Comparison of ENCODE assay signal across 1 cellular context in genomic region chr12:123232807-123233504, GRCh38.
TF ChIP-seq lines count a peak whose summit lies in the region.

Gene MPHOSPH9 (minus strand): TSS chr12:123233141. CDS start chr12:123230364, 2,777 bp downstream.
Gene MTRFR (plus strand): TSS chr12:123233436. CDS start chr12:123253675, 20,239 bp downstream.

TF ChIP-seq in K562, 482 proteins besides CTCF, POLR2A, EP300 and RAD21 (continued from another document and continues in another):
- TF ChIP-seq, protein P1, sequence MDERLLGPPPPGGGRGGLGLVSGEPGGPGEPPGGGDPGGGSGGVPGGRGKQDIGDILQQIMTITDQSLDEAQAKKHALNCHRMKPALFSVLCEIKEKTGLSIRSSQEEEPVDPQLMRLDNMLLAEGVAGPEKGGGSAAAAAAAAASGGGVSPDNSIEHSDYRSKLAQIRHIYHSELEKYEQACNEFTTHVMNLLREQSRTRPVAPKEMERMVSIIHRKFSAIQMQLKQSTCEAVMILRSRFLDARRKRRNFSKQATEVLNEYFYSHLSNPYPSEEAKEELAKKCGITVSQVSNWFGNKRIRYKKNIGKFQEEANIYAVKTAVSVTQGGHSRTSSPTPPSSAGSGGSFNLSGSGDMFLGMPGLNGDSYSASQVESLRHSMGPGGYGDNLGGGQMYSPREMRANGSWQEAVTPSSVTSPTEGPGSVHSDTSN (CRISPR knock-in tag; IDR thresholded peaks at IDR 0.05; ENCODE audit: low read depth), result peak; percentile 96
- TF ChIP-seq, protein P1 (tag; conservative IDR thresholded peaks at IDR 0.05; ENCODE audit: low read depth), result peak; percentile 99
- TF ChIP-seq CAMTA2 (CRISPR knock-in tag; conservative IDR thresholded peaks at IDR 0.05) (no peak; the same call in 1 of the 2 replicates), BMI1 (IDR thresholded peaks at IDR 0.05; ENCODE audit: low read length) (no peak), ZNF134 (CRISPR knock-in tag; conservative IDR thresholded peaks at IDR 0.05) (no peak), ZNF436 (CRISPR knock-in tag; IDR thresholded peaks at IDR 0.05) (no peak), GABPB1 (CRISPR knock-in tag; IDR thresholded peaks at IDR 0.05) (peak; percentile 87), SFPQ (IDR thresholded peaks at IDR 0.05; ENCODE audit: low read depth, low read length) (no peak), NR4A1 (CRISPR knock-in tag; IDR thresholded peaks at IDR 0.05) (no peak), NR4A1 (tag; IDR thresholded peaks at IDR 0.05) (no peak; the same call in 1 of the 2 replicates), CBFA2T3 (IDR thresholded peaks at IDR 0.05) (no peak), PRPF4 (IDR thresholded peaks at IDR 0.05; ENCODE audit: insufficient read depth, low read depth, low read length, poor library complexity, severe bottlenecking) (peak; percentile 85), CBX5 (IDR thresholded peaks at IDR 0.05; ENCODE audit: borderline replicate concordance, low read depth) (no peak), ZZZ3 (IDR thresholded peaks at IDR 0.05) (peak; percentile 58; the same call in 1 of the 2 replicates), ZNF584 (CRISPR knock-in tag; IDR thresholded peaks at IDR 0.05; ENCODE audit: low read depth) (no peak), ATF1 (CRISPR knock-in tag; IDR thresholded peaks at IDR 0.05) (peak; percentile 24; the same call in 1 of the 2 replicates), ATF1 (tag; IDR thresholded peaks at IDR 0.05) (peak; percentile 87), LEF1 (IDR thresholded peaks at IDR 0.05) (peak; percentile 59), ZC3H11A (IDR thresholded peaks at IDR 0.05; ENCODE audit: low read depth, low read length) (no peak), KAT2B (IDR thresholded peaks at IDR 0.05; ENCODE audit: low read depth, low read length) (no peak), ETV5 (CRISPR knock-in tag; IDR thresholded peaks at IDR 0.05; ENCODE audit: low read depth) (no peak), GTF2A2 (tag; IDR thresholded peaks at IDR 0.05) (peak; percentile 84), ZNF512 (tag; IDR thresholded peaks at IDR 0.05) (no peak), ZFP1 (CRISPR knock-in tag; IDR thresholded peaks at IDR 0.05) (no peak), CEBPB (tag; IDR thresholded peaks at IDR 0.05) (no peak), NKRF (IDR thresholded peaks at IDR 0.05; ENCODE audit: borderline replicate concordance) (peak; percentile 94), TAF7 (tag; IDR thresholded peaks at IDR 0.05) (peak; percentile 99), HNRNPUL1 (IDR thresholded peaks at IDR 0.05; ENCODE audit: low read length) (no peak), AFF1 (IDR thresholded peaks at IDR 0.05; ENCODE audit: low read depth in 1 of 2, partially characterized antibody in 2 of 2) (peak in 1 of 2 experiments; percentile 80), SRSF3 (IDR thresholded peaks at IDR 0.05; ENCODE audit: insufficient read depth, low read length) (no peak)
- TF ChIP-seq, protein P2, sequence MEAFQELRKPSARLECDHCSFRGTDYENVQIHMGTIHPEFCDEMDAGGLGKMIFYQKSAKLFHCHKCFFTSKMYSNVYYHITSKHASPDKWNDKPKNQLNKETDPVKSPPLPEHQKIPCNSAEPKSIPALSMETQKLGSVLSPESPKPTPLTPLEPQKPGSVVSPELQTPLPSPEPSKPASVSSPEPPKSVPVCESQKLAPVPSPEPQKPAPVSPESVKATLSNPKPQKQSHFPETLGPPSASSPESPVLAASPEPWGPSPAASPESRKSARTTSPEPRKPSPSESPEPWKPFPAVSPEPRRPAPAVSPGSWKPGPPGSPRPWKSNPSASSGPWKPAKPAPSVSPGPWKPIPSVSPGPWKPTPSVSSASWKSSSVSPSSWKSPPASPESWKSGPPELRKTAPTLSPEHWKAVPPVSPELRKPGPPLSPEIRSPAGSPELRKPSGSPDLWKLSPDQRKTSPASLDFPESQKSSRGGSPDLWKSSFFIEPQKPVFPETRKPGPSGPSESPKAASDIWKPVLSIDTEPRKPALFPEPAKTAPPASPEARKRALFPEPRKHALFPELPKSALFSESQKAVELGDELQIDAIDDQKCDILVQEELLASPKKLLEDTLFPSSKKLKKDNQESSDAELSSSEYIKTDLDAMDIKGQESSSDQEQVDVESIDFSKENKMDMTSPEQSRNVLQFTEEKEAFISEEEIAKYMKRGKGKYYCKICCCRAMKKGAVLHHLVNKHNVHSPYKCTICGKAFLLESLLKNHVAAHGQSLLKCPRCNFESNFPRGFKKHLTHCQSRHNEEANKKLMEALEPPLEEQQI (IDR thresholded peaks at IDR 0.05), result peak; percentile 14; the same call in 1 of the 2 replicates
- TF ChIP-seq, protein P3, sequence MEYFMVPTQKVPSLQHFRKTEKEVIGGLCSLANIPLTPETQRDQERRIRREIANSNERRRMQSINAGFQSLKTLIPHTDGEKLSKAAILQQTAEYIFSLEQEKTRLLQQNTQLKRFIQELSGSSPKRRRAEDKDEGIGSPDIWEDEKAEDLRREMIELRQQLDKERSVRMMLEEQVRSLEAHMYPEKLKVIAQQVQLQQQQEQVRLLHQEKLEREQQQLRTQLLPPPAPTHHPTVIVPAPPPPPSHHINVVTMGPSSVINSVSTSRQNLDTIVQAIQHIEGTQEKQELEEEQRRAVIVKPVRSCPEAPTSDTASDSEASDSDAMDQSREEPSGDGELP (CRISPR knock-in tag; IDR thresholded peaks at IDR 0.05; ENCODE audit: borderline replicate concordance), result peak; percentile 82
- TF ChIP-seq, protein P4, sequence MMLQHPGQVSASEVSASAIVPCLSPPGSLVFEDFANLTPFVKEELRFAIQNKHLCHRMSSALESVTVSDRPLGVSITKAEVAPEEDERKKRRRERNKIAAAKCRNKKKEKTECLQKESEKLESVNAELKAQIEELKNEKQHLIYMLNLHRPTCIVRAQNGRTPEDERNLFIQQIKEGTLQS (IDR thresholded peaks at IDR 0.05), result no peak
- TF ChIP-seq, protein P4 (CRISPR knock-in tag; conservative IDR thresholded peaks at IDR 0.05), result peak; percentile 82
- TF ChIP-seq, protein P5, sequence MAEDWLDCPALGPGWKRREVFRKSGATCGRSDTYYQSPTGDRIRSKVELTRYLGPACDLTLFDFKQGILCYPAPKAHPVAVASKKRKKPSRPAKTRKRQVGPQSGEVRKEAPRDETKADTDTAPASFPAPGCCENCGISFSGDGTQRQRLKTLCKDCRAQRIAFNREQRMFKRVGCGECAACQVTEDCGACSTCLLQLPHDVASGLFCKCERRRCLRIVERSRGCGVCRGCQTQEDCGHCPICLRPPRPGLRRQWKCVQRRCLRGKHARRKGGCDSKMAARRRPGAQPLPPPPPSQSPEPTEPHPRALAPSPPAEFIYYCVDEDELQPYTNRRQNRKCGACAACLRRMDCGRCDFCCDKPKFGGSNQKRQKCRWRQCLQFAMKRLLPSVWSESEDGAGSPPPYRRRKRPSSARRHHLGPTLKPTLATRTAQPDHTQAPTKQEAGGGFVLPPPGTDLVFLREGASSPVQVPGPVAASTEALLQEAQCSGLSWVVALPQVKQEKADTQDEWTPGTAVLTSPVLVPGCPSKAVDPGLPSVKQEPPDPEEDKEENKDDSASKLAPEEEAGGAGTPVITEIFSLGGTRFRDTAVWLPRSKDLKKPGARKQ (CRISPR knock-in tag; IDR thresholded peaks at IDR 0.05), result no peak
- TF ChIP-seq, protein P6, sequence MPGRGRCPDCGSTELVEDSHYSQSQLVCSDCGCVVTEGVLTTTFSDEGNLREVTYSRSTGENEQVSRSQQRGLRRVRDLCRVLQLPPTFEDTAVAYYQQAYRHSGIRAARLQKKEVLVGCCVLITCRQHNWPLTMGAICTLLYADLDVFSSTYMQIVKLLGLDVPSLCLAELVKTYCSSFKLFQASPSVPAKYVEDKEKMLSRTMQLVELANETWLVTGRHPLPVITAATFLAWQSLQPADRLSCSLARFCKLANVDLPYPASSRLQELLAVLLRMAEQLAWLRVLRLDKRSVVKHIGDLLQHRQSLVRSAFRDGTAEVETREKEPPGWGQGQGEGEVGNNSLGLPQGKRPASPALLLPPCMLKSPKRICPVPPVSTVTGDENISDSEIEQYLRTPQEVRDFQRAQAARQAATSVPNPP (IDR thresholded peaks at IDR 0.05; ENCODE audit: borderline replicate concordance, insufficient read depth, insufficient read length), result no peak
- TF ChIP-seq, protein P7, sequence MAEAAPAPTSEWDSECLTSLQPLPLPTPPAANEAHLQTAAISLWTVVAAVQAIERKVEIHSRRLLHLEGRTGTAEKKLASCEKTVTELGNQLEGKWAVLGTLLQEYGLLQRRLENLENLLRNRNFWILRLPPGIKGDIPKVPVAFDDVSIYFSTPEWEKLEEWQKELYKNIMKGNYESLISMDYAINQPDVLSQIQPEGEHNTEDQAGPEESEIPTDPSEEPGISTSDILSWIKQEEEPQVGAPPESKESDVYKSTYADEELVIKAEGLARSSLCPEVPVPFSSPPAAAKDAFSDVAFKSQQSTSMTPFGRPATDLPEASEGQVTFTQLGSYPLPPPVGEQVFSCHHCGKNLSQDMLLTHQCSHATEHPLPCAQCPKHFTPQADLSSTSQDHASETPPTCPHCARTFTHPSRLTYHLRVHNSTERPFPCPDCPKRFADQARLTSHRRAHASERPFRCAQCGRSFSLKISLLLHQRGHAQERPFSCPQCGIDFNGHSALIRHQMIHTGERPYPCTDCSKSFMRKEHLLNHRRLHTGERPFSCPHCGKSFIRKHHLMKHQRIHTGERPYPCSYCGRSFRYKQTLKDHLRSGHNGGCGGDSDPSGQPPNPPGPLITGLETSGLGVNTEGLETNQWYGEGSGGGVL (CRISPR knock-in tag; IDR thresholded peaks at IDR 0.05), result no peak
